1 cellular context compared by ENCODE assay signal in the genomic region with DNA sequence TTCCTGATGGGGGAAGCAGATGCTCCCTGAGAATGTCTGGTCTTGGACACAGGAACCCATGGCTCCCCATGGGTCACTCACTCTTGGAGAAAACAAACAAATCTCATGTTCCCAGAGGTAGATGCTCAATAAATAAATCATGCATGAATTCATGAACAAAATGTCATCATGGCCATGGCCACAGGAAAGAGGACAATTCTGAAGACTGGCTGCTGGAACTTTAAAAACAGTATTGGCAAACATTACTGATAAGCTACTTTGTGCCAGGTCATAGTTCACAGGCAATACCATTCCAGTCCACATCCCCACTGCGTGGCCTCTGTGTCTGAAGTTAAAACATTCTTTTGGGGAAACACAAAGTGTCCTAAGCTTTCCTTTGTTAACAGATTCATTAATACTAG.
TF ChIP-seq lines count a peak whose summit lies in the region.

No MANE protein-coding gene starts in this region.

TF ChIP-seq in HepG2, 621 proteins besides CTCF, POLR2A, EP300 and RAD21 (continued from another document and continues in another):
- TF ChIP-seq, protein P1, sequence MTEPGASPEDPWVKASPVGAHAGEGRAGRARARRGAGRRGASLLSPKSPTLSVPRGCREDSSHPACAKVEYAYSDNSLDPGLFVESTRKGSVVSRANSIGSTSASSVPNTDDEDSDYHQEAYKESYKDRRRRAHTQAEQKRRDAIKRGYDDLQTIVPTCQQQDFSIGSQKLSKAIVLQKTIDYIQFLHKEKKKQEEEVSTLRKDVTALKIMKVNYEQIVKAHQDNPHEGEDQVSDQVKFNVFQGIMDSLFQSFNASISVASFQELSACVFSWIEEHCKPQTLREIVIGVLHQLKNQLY (CRISPR knock-in tag; IDR thresholded peaks at IDR 0.05): peak; percentile 99
- no peak for TF ChIP-seq TOPORS (CRISPR knock-in tag; IDR thresholded peaks at IDR 0.05)
- no peak for TF ChIP-seq ZNF780A (CRISPR knock-in tag; IDR thresholded peaks at IDR 0.05)
- TF ChIP-seq, protein P2, sequence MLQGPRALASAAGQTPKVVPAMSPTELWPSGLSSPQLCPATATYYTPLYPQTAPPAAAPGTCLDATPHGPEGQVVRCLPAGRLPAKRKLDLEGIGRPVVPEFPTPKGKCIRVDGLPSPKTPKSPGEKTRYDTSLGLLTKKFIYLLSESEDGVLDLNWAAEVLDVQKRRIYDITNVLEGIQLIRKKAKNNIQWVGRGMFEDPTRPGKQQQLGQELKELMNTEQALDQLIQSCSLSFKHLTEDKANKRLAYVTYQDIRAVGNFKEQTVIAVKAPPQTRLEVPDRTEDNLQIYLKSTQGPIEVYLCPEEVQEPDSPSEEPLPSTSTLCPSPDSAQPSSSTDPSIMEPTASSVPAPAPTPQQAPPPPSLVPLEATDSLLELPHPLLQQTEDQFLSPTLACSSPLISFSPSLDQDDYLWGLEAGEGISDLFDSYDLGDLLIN (CRISPR knock-in tag; IDR thresholded peaks at IDR 0.05; ENCODE audit: borderline replicate concordance): no peak
- TF ChIP-seq, protein P3, sequence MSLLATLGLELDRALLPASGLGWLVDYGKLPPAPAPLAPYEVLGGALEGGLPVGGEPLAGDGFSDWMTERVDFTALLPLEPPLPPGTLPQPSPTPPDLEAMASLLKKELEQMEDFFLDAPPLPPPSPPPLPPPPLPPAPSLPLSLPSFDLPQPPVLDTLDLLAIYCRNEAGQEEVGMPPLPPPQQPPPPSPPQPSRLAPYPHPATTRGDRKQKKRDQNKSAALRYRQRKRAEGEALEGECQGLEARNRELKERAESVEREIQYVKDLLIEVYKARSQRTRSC (CRISPR knock-in tag; IDR thresholded peaks at IDR 0.05; ENCODE audit: low read depth): no peak
- no peak for TF ChIP-seq RBFOX2 (IDR thresholded peaks at IDR 0.05; ENCODE audit: low read depth, low read length)
- no peak for TF ChIP-seq FOXK2 (IDR thresholded peaks at IDR 0.05)
- TF ChIP-seq JUND (CRISPR knock-in tag; IDR thresholded peaks at IDR 0.05): no peak
- no peak for TF ChIP-seq FOXC1 (CRISPR knock-in tag; IDR thresholded peaks at IDR 0.05; ENCODE audit: borderline replicate concordance)
- no peak for TF ChIP-seq ZBTB42 (CRISPR knock-in tag; IDR thresholded peaks at IDR 0.05)
- TF ChIP-seq FOSL1 (CRISPR knock-in tag; IDR thresholded peaks at IDR 0.05; ENCODE audit: borderline replicate concordance): no peak
- TF ChIP-seq ZNF33B (CRISPR knock-in tag; IDR thresholded peaks at IDR 0.05): no peak
- no peak for TF ChIP-seq SUZ12 (IDR thresholded peaks at IDR 0.05; ENCODE audit: low read depth, low read length)
- TF ChIP-seq, protein P4, sequence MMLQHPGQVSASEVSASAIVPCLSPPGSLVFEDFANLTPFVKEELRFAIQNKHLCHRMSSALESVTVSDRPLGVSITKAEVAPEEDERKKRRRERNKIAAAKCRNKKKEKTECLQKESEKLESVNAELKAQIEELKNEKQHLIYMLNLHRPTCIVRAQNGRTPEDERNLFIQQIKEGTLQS (CRISPR knock-in tag; IDR thresholded peaks at IDR 0.05): no peak
- TF ChIP-seq GRHL1 (CRISPR knock-in tag; conservative IDR thresholded peaks at IDR 0.05): no peak
- no peak for TF ChIP-seq TP53 (CRISPR knock-in tag; conservative IDR thresholded peaks at IDR 0.05)
- TF ChIP-seq RELA (CRISPR knock-in tag; IDR thresholded peaks at IDR 0.05): no peak
- TF ChIP-seq SRY (CRISPR knock-in tag; IDR thresholded peaks at IDR 0.05): no peak
- TF ChIP-seq RXRB (CRISPR knock-in tag; IDR thresholded peaks at IDR 0.05; ENCODE audit: borderline replicate concordance): peak; percentile 86
- TF ChIP-seq, protein P5, sequence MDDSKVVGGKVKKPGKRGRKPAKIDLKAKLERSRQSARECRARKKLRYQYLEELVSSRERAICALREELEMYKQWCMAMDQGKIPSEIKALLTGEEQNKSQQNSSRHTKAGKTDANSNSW (CRISPR knock-in tag; IDR thresholded peaks at IDR 0.05; ENCODE audit: borderline replicate concordance): no peak
- TF ChIP-seq SOX6 (IDR thresholded peaks at IDR 0.05): no peak
- peak; percentile 97 for TF ChIP-seq SOX6 (CRISPR knock-in tag; IDR thresholded peaks at IDR 0.05)
- no peak for TF ChIP-seq ZNF343 (CRISPR knock-in tag; IDR thresholded peaks at IDR 0.05)
- peak; percentile 55; the same call in 1 of the 2 replicates for TF ChIP-seq ZKSCAN8 (CRISPR knock-in tag; IDR thresholded peaks at IDR 0.05; ENCODE audit: borderline replicate concordance)
- TF ChIP-seq SIN3A (IDR thresholded peaks at IDR 0.05; ENCODE audit: borderline replicate concordance, low read depth, low read length): no peak
- TF ChIP-seq ZNF605 (CRISPR knock-in tag; IDR thresholded peaks at IDR 0.05): no peak
- TF ChIP-seq FUBP1 (CRISPR knock-in tag; IDR thresholded peaks at IDR 0.05; ENCODE audit: borderline replicate concordance): no peak
- no peak for TF ChIP-seq IKZF5 (CRISPR knock-in tag; IDR thresholded peaks at IDR 0.05)
- TF ChIP-seq YY1 (IDR thresholded peaks at IDR 0.05; ENCODE audit: insufficient read depth, insufficient replicate concordance, low read depth, low read length): no peak
- TF ChIP-seq ERF (CRISPR knock-in tag; IDR thresholded peaks at IDR 0.05): peak; percentile 78; the same call in 1 of the 2 replicates
- TF ChIP-seq TEAD2 (CRISPR knock-in tag; IDR thresholded peaks at IDR 0.05): no peak
- TF ChIP-seq JUNB (CRISPR knock-in tag; IDR thresholded peaks at IDR 0.05; ENCODE audit: borderline replicate concordance): no peak
- TF ChIP-seq KLF16 (CRISPR knock-in tag; IDR thresholded peaks at IDR 0.05): peak in 1 of 2 experiments; percentile 29; a peak in 1 of 4 replicates
- no peak for TF ChIP-seq KAT2B (IDR thresholded peaks at IDR 0.05; ENCODE audit: borderline replicate concordance, low read depth, low read length)
- no peak for TF ChIP-seq ZMYM2 (CRISPR knock-in tag; IDR thresholded peaks at IDR 0.05)
- no peak for TF ChIP-seq MTF2 (CRISPR knock-in tag; IDR thresholded peaks at IDR 0.05; ENCODE audit: borderline replicate concordance)
- peak; percentile 81; the same call in 1 of the 2 replicates for TF ChIP-seq SMYD3 (CRISPR knock-in tag; IDR thresholded peaks at IDR 0.05)
- no peak for TF ChIP-seq ZEB1 (IDR thresholded peaks at IDR 0.05; ENCODE audit: insufficient replicate concordance, low read depth)
- no peak for TF ChIP-seq IRF1 (CRISPR knock-in tag; IDR thresholded peaks at IDR 0.05; ENCODE audit: low read depth)
- TF ChIP-seq PAXIP1 (CRISPR knock-in tag; conservative IDR thresholded peaks at IDR 0.05): peak; percentile 93
- no peak for TF ChIP-seq ZNF354B (CRISPR knock-in tag; IDR thresholded peaks at IDR 0.05)
- TF ChIP-seq ZNF816 (CRISPR knock-in tag; IDR thresholded peaks at IDR 0.05; ENCODE audit: borderline replicate concordance): no peak
- TF ChIP-seq SAP130 (CRISPR knock-in tag; IDR thresholded peaks at IDR 0.05; ENCODE audit: low read depth): peak; percentile 75
- TF ChIP-seq ZNF510 (CRISPR knock-in tag; IDR thresholded peaks at IDR 0.05; ENCODE audit: low read depth): no peak
- peak; percentile 77; the same call in 1 of the 2 replicates for TF ChIP-seq TBX2 (CRISPR knock-in tag; IDR thresholded peaks at IDR 0.05; ENCODE audit: borderline replicate concordance)
- TF ChIP-seq ZNF737 (CRISPR knock-in tag; IDR thresholded peaks at IDR 0.05; ENCODE audit: borderline replicate concordance): no peak
- no peak for TF ChIP-seq ZSCAN20 (CRISPR knock-in tag; IDR thresholded peaks at IDR 0.05; ENCODE audit: borderline replicate concordance)
- TF ChIP-seq ZNF501 (CRISPR knock-in tag; IDR thresholded peaks at IDR 0.05): no peak
- no peak for TF ChIP-seq ZNF782 (CRISPR knock-in tag; IDR thresholded peaks at IDR 0.05; ENCODE audit: borderline replicate concordance)
- TF ChIP-seq ZNF558 (CRISPR knock-in tag; IDR thresholded peaks at IDR 0.05; ENCODE audit: borderline replicate concordance): no peak
- no peak for TF ChIP-seq ZNF570 (CRISPR knock-in tag; IDR thresholded peaks at IDR 0.05; ENCODE audit: borderline replicate concordance)
- no peak for TF ChIP-seq GPBP1L1 (CRISPR knock-in tag; IDR thresholded peaks at IDR 0.05)
- no peak for TF ChIP-seq TFDP1 (CRISPR knock-in tag; IDR thresholded peaks at IDR 0.05; ENCODE audit: borderline replicate concordance)
- TF ChIP-seq PCBP1 (IDR thresholded peaks at IDR 0.05; ENCODE audit: borderline replicate concordance, low read depth, low read length): no peak
- no peak for TF ChIP-seq MED13 (CRISPR knock-in tag; IDR thresholded peaks at IDR 0.05)
